ENCODE assay signal across 9 cellular contexts in the genomic region with DNA sequence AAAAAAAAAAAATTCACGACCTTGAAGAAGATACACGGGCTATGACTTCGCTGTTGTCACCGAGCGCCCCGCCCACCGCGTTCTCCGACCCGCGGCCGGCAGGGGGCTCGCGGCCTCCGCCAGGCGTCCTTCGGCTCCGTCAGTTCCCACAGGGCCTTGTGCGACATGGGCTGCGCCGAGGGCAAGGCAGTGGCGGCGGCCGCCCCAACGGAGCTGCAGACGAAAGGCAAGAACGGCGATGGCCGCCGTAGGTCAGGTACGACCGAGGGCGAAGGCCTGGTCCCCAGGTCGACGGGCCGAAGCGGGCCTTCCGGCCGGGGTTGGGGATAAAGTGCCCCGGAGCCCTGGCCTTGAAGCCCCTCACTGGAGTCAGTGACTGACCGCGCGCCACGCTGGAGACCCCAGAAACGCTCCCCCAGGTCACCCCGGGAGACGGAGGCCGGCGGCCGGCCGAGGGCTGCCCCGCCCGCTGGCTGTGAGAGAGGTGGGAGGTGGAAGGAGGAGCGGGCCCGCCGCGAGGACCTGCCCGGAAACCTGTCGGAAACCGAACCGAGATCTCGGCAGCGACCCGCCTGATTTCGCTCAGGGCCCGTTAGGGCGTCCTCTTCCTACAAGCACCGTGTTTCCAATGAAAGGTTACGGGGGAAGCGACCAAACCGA. TPM values are rescaled to one million over a fixed set of nuclear protein-coding genes. Genes with fewer than 3 reads are reported as not detected.
DNase-seq lines count a peak whose midpoint lies in the region; ATAC-seq and FAIRE-seq lines count a peak whose summit lies in the region.
"Had no signal": no experiment of that assay in that cellular context is flagged by ENCODE, and none has a peak within 500 bp of the region (broad histone marks: within the 10 kb centered on the region; RNA-seq: fewer than 3 reads in every experiment).

A gene (plus strand): TSS at position 142 of the 660 bp plus-strand sequence. CDS start 24 bp downstream, at position 166.

- H3K9me3 ChIP-seq in neuron (ENCODE audit: low read length) (peaks cover 3% of the 10 kb centered on the region), stomach smooth muscle (ENCODE audit: control insufficient read depth in 2 of 2, low read length in 2 of 2) (no peaks in the 10 kb centered on the region)

- ATAC-seq in HG02981 (IDR thresholded peaks at IDR 0.05; ENCODE audit: unreplicated experiment) = peak; percentile 96

- H3K36me3 ChIP-seq in neuron (ENCODE audit: insufficient read depth, low read length) = no peaks in the 10 kb centered on the region
- no peaks in the 10 kb centered on the region for H3K36me3 ChIP-seq in stomach smooth muscle (ENCODE audit: control insufficient read depth in 2 of 2, insufficient read depth in 2 of 2, low read length in 2 of 2)

- FAIRE-seq in RCC 7860 (lab: Jason Lieb, UNC) = no peak
- no peak for FAIRE-seq in frontal cortex (lab: Jason Lieb, UNC)
- FAIRE-seq: A204.1 had no signal

- peak within 1 kb of the TSS; percentile 83 for H2AFZ ChIP-seq in neuron (ENCODE audit: low read depth, low read length)

- H3K4me3 ChIP-seq in neuron (ENCODE audit: low read length) = peak within 1 kb of the TSS; percentile 34
- peak within 1 kb of the TSS; percentile 77 to 82 for H3K4me3 ChIP-seq in stomach smooth muscle (ENCODE audit: low read length in 2 of 2)

- H3K27me3 ChIP-seq in neuron (ENCODE audit: insufficient read depth, low read length) (peaks cover 3% of the 10 kb centered on the region), stomach smooth muscle (ENCODE audit: control insufficient read depth in 1 of 2, insufficient read depth in 2 of 2, low read length in 2 of 2) (no peaks in the 10 kb centered on the region)

- H3K4me1 ChIP-seq in neuron (ENCODE audit: insufficient read depth, low read length) (no peaks in the 10 kb centered on the region), stomach smooth muscle (ENCODE audit: control insufficient read depth, insufficient read depth, low read length) (peaks cover 15% of the 10 kb centered on the region)

- H3K27ac ChIP-seq in stomach smooth muscle (ENCODE audit: low read length) = peak within 1 kb of the TSS; percentile 69

- H3K9ac ChIP-seq in stomach smooth muscle (ENCODE audit: low read length in 2 of 2) = peak within 1 kb of the TSS; percentile 82 to 85

- peak; percentile 73 for DNase-seq in DMS 273 (lab: John Stamatoyannopoulos, UW; ENCODE audit: unreplicated experiment)
- DNase-seq in DMS 273 treated with DMSO at 0.1 percent for 48 hours (lab: John Stamatoyannopoulos, UW) = no peak
- peak; percentile 67 for DNase-seq in RCC 7860 (ENCODE audit: low spot score)
- peak; percentile 94 for DNase-seq in activated effector memory CD4-positive, alpha-beta T cell treated with anti-CD3 and anti-CD28 coated beads, Interleukin-2, amount 50 U/mL, for 16 hours
- DNase-seq in frontal cortex (ENCODE audit: low spot score in 2 of 2) = peak; percentile 69 to 83

RNA-seq across cellular contexts. Expression of the gene that starts here (rescaled TPM):
- 102 TPM for total RNA-seq in frontal cortex
